Comparison of ENCODE assay signal across 20 cellular contexts in the genomic region with DNA sequence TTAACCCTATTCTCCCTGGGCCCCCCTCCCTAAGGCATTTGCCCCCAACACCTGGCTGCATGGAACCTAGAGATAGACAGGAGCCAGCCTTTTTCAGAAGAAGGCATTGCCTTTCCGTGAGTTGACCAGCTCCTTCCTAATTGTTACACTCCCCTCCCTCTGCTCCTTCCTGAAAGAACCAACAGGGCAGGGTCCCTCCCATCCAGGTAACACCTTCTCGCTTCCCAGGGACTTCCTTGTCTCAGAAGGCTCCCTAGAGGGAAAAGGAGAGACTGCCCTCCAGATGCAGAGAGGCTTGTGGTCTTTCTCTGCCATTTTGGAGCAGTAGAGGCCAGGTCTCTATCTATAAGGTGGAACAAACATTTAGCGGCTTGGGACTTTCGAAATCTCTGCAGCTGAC. TPM values are rescaled to one million over a fixed set of nuclear protein-coding genes. Genes with fewer than 3 reads are reported as not detected.
A peak's percentile ranks its signal among the peaks of the same experiment; 100 is the strongest.
DNase-seq lines count a peak whose midpoint lies in the region; ATAC-seq, FAIRE-seq and TF ChIP-seq lines count a peak whose summit lies in the region.
"Had no signal": no experiment of that assay in that cellular context is flagged by ENCODE, and none has a peak within 500 bp of the region (broad histone marks: within the 10 kb centered on the region; RNA-seq: fewer than 3 reads in every experiment).

No MANE protein-coding gene starts in this region.

- no peaks in the 10 kb centered on the region for H3K79me2 ChIP-seq in H1 (ENCODE audit: control insufficient read depth in 1 of 2, insufficient read depth in 2 of 2, low read length in 2 of 2)

- H3K56ac ChIP-seq in H1 (replicated peaks; ENCODE audit: insufficient read length, low read depth, low read length) = no peak overlapping the region

- no TSS peak for BruUV-seq in A673 (replicated peaks; lab: Mats Ljungman, UMichigan)

- peak overlapping the region; percentile 33; the same call in 1 of the 2 replicates for H2BK15ac ChIP-seq in H1 (ENCODE audit: low read length)

- no peak overlapping the region for H4K8ac ChIP-seq in H1 (ENCODE audit: extremely low read depth, insufficient read depth, low read length)

- FAIRE-seq in H1 (lab: Jason Lieb, UNC) = no peak
- FAIRE-seq: D721Med, GM19239 had no signal

- H3K18ac ChIP-seq in H1 (ENCODE audit: extremely low read depth, low read length) = no peak overlapping the region

- peaks cover 0 to 4% of the 10 kb centered on the region in 2 experiments for H4K20me1 ChIP-seq in H1 (replicated peaks in 1 of 2; ENCODE audit: control insufficient read depth in 1 of 2, insufficient read depth in 2 of 2, low read length in 2 of 2)

- H2BK120ac ChIP-seq in H1 (replicated peaks; ENCODE audit: low read depth, low read length) = no peak overlapping the region

- 80 to 89% (median 87%) methylated on average over 3 to 4 of the region's 4 CpGs for WGBS in heart left ventricle, 4 donors
- 89% methylated on average over 4 of the region's 4 CpGs for WGBS in right cardiac atrium
- WGBS in H1 (ENCODE audit: extremely low coverage in 1 of 2, insufficient coverage in 1 of 2, insufficient read length in 1 of 2, insufficient replicate concordance in 2 of 2, low coverage in 1 of 2, low lambda C conversion rate in 2 of 2, missing lambda C conversion rate in 1 of 2), 2 experiments = 84% methylated on average over 4 of the region's 4 CpGs; no CpG with 5 or more reads in 1 of the 2 experiments

- no peaks in the 10 kb centered on the region for H3K9me3 ChIP-seq in heart left ventricle
- no peaks in the 10 kb centered on the region for H3K9me3 ChIP-seq in right cardiac atrium (ENCODE audit: control insufficient read depth, low read length)
- no peaks in the 10 kb centered on the region for H3K9me3 ChIP-seq in H1 (ENCODE audit: insufficient read depth in 2 of 2, low read depth in 1 of 2, low read length in 1 of 2)
- no peaks in the 10 kb centered on the region for H3K9me3 ChIP-seq in A673 (ENCODE audit: low read depth, low read length, poor library complexity, severe bottlenecking)

- no peaks in the 10 kb centered on the region; the same call in 1 of the 2 replicates for H3K23me2 ChIP-seq in H1 (ENCODE audit: low read depth, low read length)

- TF ChIP-seq CTCF in heart left ventricle (IDR thresholded peaks at IDR 0.05) (no peak), H1 (IDR thresholded peaks at IDR 0.05; ENCODE audit: control extremely low read depth in 1 of 3, insufficient read depth in 1 of 3, low read depth in 1 of 3, low read length in 3 of 3) (no peak), nephron (IDR thresholded peaks at IDR 0.05; ENCODE audit: unreplicated experiment in 3 of 3) (no peak), A673 (conservative IDR thresholded peaks at IDR 0.05; ENCODE audit: low read depth, low read length) (no peak)

- H3K27ac ChIP-seq in heart left ventricle = peak overlapping the region in 10 of 12 donors; percentile 9 to 80 (median 72)
- no peak overlapping the region for H3K27ac ChIP-seq in right cardiac atrium (ENCODE audit: low read length)
- no peak overlapping the region for H3K27ac ChIP-seq in H1 (ENCODE audit: low read depth, low read length)
- H3K27ac ChIP-seq in A673 (ENCODE audit: low read depth, low read length, poor library complexity, severe bottlenecking) = no peak overlapping the region
- H3K27ac ChIP-seq: 22Rv1, KMS-11 had no signal

- H3K9ac ChIP-seq in H1 (replicated peaks in 1 of 4; ENCODE audit: extremely low read depth in 1 of 4, low read depth in 3 of 4, low read length in 3 of 4) = no peak overlapping the region
- H3K9ac ChIP-seq: KMS-11 had no signal

- peaks cover 57% of the 10 kb centered on the region for H3K4me1 Mint-ChIP-seq in nephron
- H3K4me1 Mint-ChIP-seq: CD8-positive, alpha-beta memory T cell had no signal

- no peak for ATAC-seq in heart left ventricle
- ATAC-seq in right cardiac atrium = no peak
- no peak for ATAC-seq in GM21576 (IDR thresholded peaks at IDR 0.05; ENCODE audit: unreplicated experiment)
- no peak for ATAC-seq in HG02840 (IDR thresholded peaks at IDR 0.05; ENCODE audit: low FRiP score, unreplicated experiment)
- no peak for ATAC-seq in HG03460 (IDR thresholded peaks at IDR 0.05; ENCODE audit: unreplicated experiment)

- H3K23ac ChIP-seq in H1 (ENCODE audit: insufficient read length) = no peak overlapping the region

- CTCF ChIA-PET in H1 (lab: Charles Lee; ENCODE audit: partially characterized antibody) = interaction anchor here (0.6 to 4.5 kb wide), 8 partner anchors 10 to 650 kb away, joined by 3 to 23 read pairs (median 6); no protein-coding TSS in a partner anchor
- CTCF ChIA-PET in A673 (lab: Charles Lee) = no interaction called here

- H3K9me3 Mint-ChIP-seq in nephron = no peaks in the 10 kb centered on the region
- H3K9me3 Mint-ChIP-seq: CD8-positive, alpha-beta memory T cell; H9 had no signal

- no peaks in the 10 kb centered on the region for H3K36me3 ChIP-seq in heart left ventricle
- H3K36me3 ChIP-seq in H1 (ENCODE audit: control insufficient read depth in 2 of 4, insufficient read depth in 4 of 4, low read length in 3 of 4) = no peaks in the 10 kb centered on the region
- H3K36me3 ChIP-seq in A673 (ENCODE audit: insufficient read depth, low read length, poor library complexity, severe bottlenecking) = no peaks in the 10 kb centered on the region

- H2BK20ac ChIP-seq in H1 (ENCODE audit: low read length) = no peak overlapping the region

- no peak overlapping the region for H3K4ac ChIP-seq in H1 (replicated peaks; ENCODE audit: insufficient read length, low read depth, low read length)

- peak overlapping the region in 1 of 3 experiments; percentile 50 for H3K4me3 Mint-ChIP-seq in nephron
- H3K4me3 Mint-ChIP-seq: CD8-positive, alpha-beta memory T cell; H9 had no signal

- peaks cover 8% of the 10 kb centered on the region for H3K27me3 Mint-ChIP-seq in nephron (ENCODE audit: low read depth)

- H2BK12ac ChIP-seq in H1 (ENCODE audit: low read depth, low read length) = peak overlapping the region; percentile 71; the same call in 1 of the 2 replicates

- no peak overlapping the region for H3K14ac ChIP-seq in H1 (ENCODE audit: insufficient read length)

- H2AFZ ChIP-seq in H1 (ENCODE audit: low read length) = no peak overlapping the region

- peak overlapping the region; percentile 61; the same call in 1 of the 2 replicates for H2BK5ac ChIP-seq in H1 (ENCODE audit: low read depth, low read length)

- TF ChIP-seq POLR2A in heart left ventricle (IDR thresholded peaks at IDR 0.05) (no peak), H1 (IDR thresholded peaks at IDR 0.05; ENCODE audit: control extremely low read depth in 1 of 2, low read depth in 2 of 2, low read length in 2 of 2) (no peak)

- POLR2A ChIA-PET in H1 (lab: Charles Lee; ENCODE audit: partially characterized antibody) (interaction anchor here (1.2 to 1.9 kb wide), 4 partner anchors 13 to 32 kb away, joined by 3 to 5 read pairs (median 4); partner anchors contain the start of gene PALD1), A673 (lab: Charles Lee; ENCODE audit: low non-redundant PET) (no interaction called here)

- no peak for TF ChIP-seq RAD21 in H1 (IDR thresholded peaks at IDR 0.05 in 1 of 2, conservative IDR thresholded peaks at IDR 0.05 in 1 of 2; ENCODE audit: low read depth in 2 of 2, low read length in 2 of 2)

- no peak overlapping the region for H4K5ac ChIP-seq in H1 (ENCODE audit: insufficient read length, low read depth, low read length)

- no peak for DNase-seq in heart left ventricle
- no peak for DNase-seq in right cardiac atrium
- DNase-seq in H1 (ENCODE audit: low read depth in 1 of 2, low spot score in 2 of 2) = no peak
- DNase-seq in A673 (ENCODE audit: low spot score) = no peak
- DNase-seq: CD8-positive, alpha-beta memory T cell; DMS79; H9; NCI-H1048; NCI-H1436 treated with DMSO at 0.1 percent for 48 hours; NCI-H2029 treated with DMSO at 0.1 percent for 48 hours; NCI-H510A treated with DMSO at 0.1 percent for 48 hours; NCI-H82 had no signal

- H2AK5ac ChIP-seq in H1 (ENCODE audit: low read depth, low read length) = no peak overlapping the region

- H3K4me2 ChIP-seq in H1 (ENCODE audit: insufficient read depth in 1 of 2, low read depth in 2 of 2, low read length in 2 of 2) = no peak overlapping the region
- H3K4me2 ChIP-seq: KMS-11 had no signal

- intact Hi-C loops in heart left ventricle (cut with DNase I) (loop anchor here in 2 of 10 donors (5.0 kb wide), 1 partner anchor 33 kb away; the partner anchor contains the start of gene PALD1 (in 2 of the 2)), right cardiac atrium (cut with DNase I) (no loop called here), A673 (cut with micrococcal nuclease; ENCODE audit: unreplicated experiment) (no loop called here)

- TF ChIP-seq EP300 in H1 (IDR thresholded peaks at IDR 0.05; ENCODE audit: borderline replicate concordance in 1 of 2, low read depth in 2 of 2, low read length in 2 of 2) = no peak

- H3K36me3 Mint-ChIP-seq in nephron (ENCODE audit: low read depth) = no peaks in the 10 kb centered on the region
- H3K36me3 Mint-ChIP-seq: CD8-positive, alpha-beta memory T cell had no signal

- no peak overlapping the region for H3K4me3 ChIP-seq in heart left ventricle
- H3K4me3 ChIP-seq in right cardiac atrium (ENCODE audit: low read length) = no peak overlapping the region
- H3K4me3 ChIP-seq in H1 (ENCODE audit: extremely low read depth in 1 of 4, insufficient read depth in 2 of 4, low read depth in 3 of 4, low read length in 4 of 4) = no peak overlapping the region
- no peak overlapping the region for H3K4me3 ChIP-seq in A673 (ENCODE audit: low read depth, low read length, poor library complexity, severe bottlenecking)

- H4K91ac ChIP-seq in H1 (replicated peaks; ENCODE audit: insufficient read length, low read length) = no peak overlapping the region

- H3K4me1 ChIP-seq in heart left ventricle (peaks cover 16 to 78% (median 61%) of the 10 kb centered on the region in 12 donors), right cardiac atrium (ENCODE audit: control insufficient read depth, insufficient read depth, low read length) (peaks cover 33% of the 10 kb centered on the region), H1 (replicated peaks in 1 of 4; ENCODE audit: control insufficient read depth in 3 of 4, insufficient read depth in 4 of 4, low read length in 3 of 4) (peaks cover 0 to 26% (median 19%) of the 10 kb centered on the region in 4 experiments; a peak in 6 of 7 replicates), A673 (ENCODE audit: insufficient read depth, low read length, poor library complexity, severe bottlenecking) (peaks cover 7% of the 10 kb centered on the region)

- H3K27ac Mint-ChIP-seq in nephron = peak overlapping the region in 2 of 3 experiments; percentile 52 to 95
- H3K27ac Mint-ChIP-seq: CD8-positive, alpha-beta memory T cell; H9 had no signal

- H3K27me3 ChIP-seq in heart left ventricle (no peaks in the 10 kb centered on the region), right cardiac atrium (ENCODE audit: control insufficient read depth, insufficient read depth) (no peaks in the 10 kb centered on the region), H1 (replicated peaks in 1 of 4; ENCODE audit: control insufficient read depth in 3 of 4, extremely low read depth in 1 of 4, insufficient read depth in 3 of 4, low read length in 3 of 4) (no peaks in the 10 kb centered on the region; a peak in 3 of 7 replicates), A673 (replicated peaks; ENCODE audit: insufficient read depth, low read depth, low read length, poor library complexity) (no peaks in the 10 kb centered on the region)

- H3K79me1 ChIP-seq in H1 (ENCODE audit: low read depth, low read length) = peaks cover 8% of the 10 kb centered on the region

RNA-seq across cellular contexts. Expression of gene PALD1, which starts 31.9 kb away (rescaled TPM):
- total RNA-seq in heart left ventricle = 10 to 100 TPM in 1 of 9 donors, 1 to 10 TPM in 8; 3.2 to 12.3 (median 6.7) TPM
- polyA plus RNA-seq in heart left ventricle = 1 to 10 TPM; 2.7 to 4.7 TPM
- 1 to 10 TPM; 4.3 to 7.7 (median 5.7) TPM for total RNA-seq in right cardiac atrium
- 2.8 TPM for polyA plus RNA-seq in right cardiac atrium
- total RNA-seq in H1 (2021; fragmentation: NEBNext Ultra II Directional; extraction: Animal tissue kit (Norgen Biotek cat#: 25700)) = 31.8 and 32.8 TPM in 2 replicates
- 13.3 and 23.2 TPM in 2 replicates for polyA plus RNA-seq in H1 (2011; rRNA removed)
- 20.2 TPM for polyA plus RNA-seq in H1 (2011; cell fraction: cytosol; rRNA removed)
- 40.0 TPM for polyA plus RNA-seq in H1 (2011; cell fraction: nucleus; rRNA removed)
- 16.7 to 24.5 TPM (median 21.7 TPM) in 4 replicates for polyA plus RNA-seq in H1 (2012, experiment 1 of 2)
- polyA plus RNA-seq in H1 (2012, experiment 2 of 2) = 17.2 TPM
- polyA plus RNA-seq in H1 (2013, experiment 1 of 2) = 14.7 TPM
- polyA plus RNA-seq in H1 (2013, experiment 2 of 2) = 15.6 TPM
- polyA minus RNA-seq in H1 (2011; rRNA and poly(A)+ RNA removed) = 15.4 and 21.3 TPM in 2 replicates
- polyA minus RNA-seq in H1 (2011; cell fraction: cytosol; rRNA and poly(A)+ RNA removed) = 16.5 TPM
- 13.8 TPM for polyA minus RNA-seq in H1 (2011; cell fraction: nucleus; rRNA and poly(A)+ RNA removed)
- total RNA-seq in A673 (2021) = 9.0 and 9.9 TPM in 2 replicates
- polyA plus RNA-seq: CD8-positive, alpha-beta memory T cell had no signal

Comparison
In these comparisons a context has a peak if more than half of its experiments do, and no peak if none do; other contexts are left out.
1. H3K27ac ChIP-seq: peak in heart left ventricle (10 of 12); none in right cardiac atrium (single experiment), H1 (single experiment) and A673 (single experiment).